In genomic region chr14:100165825-100166520, GRCh38 we compare ENCODE assay signal across 9 cellular contexts. TPM values are rescaled to one million over a fixed set of nuclear protein-coding genes. Genes with fewer than 3 reads are reported as not detected.
DNase-seq lines count a peak whose midpoint lies in the region; ATAC-seq and TF ChIP-seq lines count a peak whose summit lies in the region.
"Had no signal": no experiment of that assay in that cellular context is flagged by ENCODE, and none has a peak within 500 bp of the region (broad histone marks: within the 10 kb centered on the region; RNA-seq: fewer than 3 reads in every experiment).

No MANE protein-coding gene starts in this region.

- no peaks in the 10 kb centered on the region for H3K36me3 Mint-ChIP-seq in activated T-cell treated with anti-CD3 and anti-CD28 coated beads, Interleukin-2, amount 50 U/mL, for 24 hours (ENCODE audit: low read depth)
- H3K36me3 Mint-ChIP-seq in activated naive CD8-positive, alpha-beta T cell, result no peaks in the 10 kb centered on the region

- H3K9me3 ChIP-seq in lower lobe of right lung, result no peaks in the 10 kb centered on the region
- H3K9me3 ChIP-seq in subcutaneous abdominal adipose tissue (ENCODE audit: control insufficient read depth in 5 of 5, low read length in 5 of 5), result no peaks in the 10 kb centered on the region

- no peak overlapping the region for H3K27ac ChIP-seq in lower lobe of right lung
- H3K27ac ChIP-seq in subcutaneous abdominal adipose tissue (ENCODE audit: low read depth, low read length), result no peak overlapping the region
- H3K27ac ChIP-seq: brain microvascular endothelial cell had no signal

- no peaks in the 10 kb centered on the region for H3K9me3 Mint-ChIP-seq in activated T-cell treated with anti-CD3 and anti-CD28 coated beads, Interleukin-2, amount 50 U/mL, for 24 hours
- no peaks in the 10 kb centered on the region for H3K9me3 Mint-ChIP-seq in activated naive CD8-positive, alpha-beta T cell (ENCODE audit: low read depth)

- intact Hi-C loops in lower lobe of right lung (cut with DNase I), result no loop called here

- peak overlapping the region; percentile 35 for H3K27ac Mint-ChIP-seq in activated T-cell treated with anti-CD3 and anti-CD28 coated beads, Interleukin-2, amount 50 U/mL, for 24 hours
- H3K27ac Mint-ChIP-seq in activated naive CD8-positive, alpha-beta T cell, result no peak overlapping the region

- no peak for DNase-seq in activated T-cell treated with anti-CD3 and anti-CD28 coated beads, Interleukin-2, amount 50 U/mL, for 24 hours
- DNase-seq in activated T-cell treated with anti-CD3 and anti-CD28 coated beads for 4 hours (no peak), lower lobe of right lung (no peak), NAMALWA (ENCODE audit: low spot score) (no peak)
- DNase-seq: brain microvascular endothelial cell had no signal

- peak overlapping the region; percentile 66 for H3K4me3 Mint-ChIP-seq in activated T-cell treated with anti-CD3 and anti-CD28 coated beads, Interleukin-2, amount 50 U/mL, for 24 hours
- H3K4me3 Mint-ChIP-seq in activated naive CD8-positive, alpha-beta T cell, result peak overlapping the region; percentile 83

- peaks cover 7% of the 10 kb centered on the region for H3K27me3 Mint-ChIP-seq in activated T-cell treated with anti-CD3 and anti-CD28 coated beads, Interleukin-2, amount 50 U/mL, for 24 hours
- H3K27me3 Mint-ChIP-seq in activated naive CD8-positive, alpha-beta T cell, result no peaks in the 10 kb centered on the region

- H3K4me1 Mint-ChIP-seq in activated T-cell treated with anti-CD3 and anti-CD28 coated beads, Interleukin-2, amount 50 U/mL, for 24 hours (ENCODE audit: low read depth), result peaks cover 11% of the 10 kb centered on the region
- H3K4me1 Mint-ChIP-seq in activated naive CD8-positive, alpha-beta T cell (ENCODE audit: low read depth), result peaks cover 6% of the 10 kb centered on the region

- peak overlapping the region; percentile 42 for H3K4me3 ChIP-seq in lower lobe of right lung
- H3K4me3 ChIP-seq in subcutaneous abdominal adipose tissue (ENCODE audit: low read depth in 1 of 5, low read length in 5 of 5), result peak overlapping the region; percentile 41 to 55 (median 49)

- H3K27me3 ChIP-seq in lower lobe of right lung (ENCODE audit: low read depth) (peaks cover 3% of the 10 kb centered on the region), subcutaneous abdominal adipose tissue (ENCODE audit: control insufficient read depth in 5 of 5, insufficient read depth in 4 of 5, low read length in 5 of 5) (peaks cover 3 to 13% (median 4%) of the 10 kb centered on the region in 5 donors)

- peak; percentile 16 to 36 for ATAC-seq in lower lobe of right lung
- ATAC-seq in GM21528 (IDR thresholded peaks at IDR 0.05; ENCODE audit: low FRiP score, unreplicated experiment), result no peak
- no peak for ATAC-seq in GM21717 (IDR thresholded peaks at IDR 0.05; ENCODE audit: unreplicated experiment)

- no peaks in the 10 kb centered on the region for H3K36me3 ChIP-seq in lower lobe of right lung
- no peaks in the 10 kb centered on the region for H3K36me3 ChIP-seq in subcutaneous abdominal adipose tissue (ENCODE audit: control insufficient read depth in 5 of 5, insufficient read depth in 5 of 5, low read length in 5 of 5)
- H3K36me3 ChIP-seq: brain microvascular endothelial cell had no signal

- H3K4me1 ChIP-seq in lower lobe of right lung, result peaks cover 8% of the 10 kb centered on the region
- peaks cover 0 to 8% (median 6%) of the 10 kb centered on the region in 5 donors for H3K4me1 ChIP-seq in subcutaneous abdominal adipose tissue (ENCODE audit: control insufficient read depth in 5 of 5, insufficient read depth in 5 of 5, low read length in 5 of 5)

- peak overlapping the region in 1 of 5 donors; percentile 43 for H3K9ac ChIP-seq in subcutaneous abdominal adipose tissue (ENCODE audit: low read length in 5 of 5)

- no peak for TF ChIP-seq CTCF in lower lobe of right lung (IDR thresholded peaks at IDR 0.05)

RNA-seq across cellular contexts. Expression of gene DEGS2, which starts 6.5 kb away (rescaled TPM):
- 5.8 TPM for total RNA-seq in lower lobe of right lung

Comparison
In these comparisons a context has a peak if more than half of its experiments do, and no peak if none do; other contexts are left out.
1. ATAC-seq: peak in lower lobe of right lung (2 of 2); none in GM21528 (single experiment) and GM21717 (single experiment).